In the genomic region with DNA sequence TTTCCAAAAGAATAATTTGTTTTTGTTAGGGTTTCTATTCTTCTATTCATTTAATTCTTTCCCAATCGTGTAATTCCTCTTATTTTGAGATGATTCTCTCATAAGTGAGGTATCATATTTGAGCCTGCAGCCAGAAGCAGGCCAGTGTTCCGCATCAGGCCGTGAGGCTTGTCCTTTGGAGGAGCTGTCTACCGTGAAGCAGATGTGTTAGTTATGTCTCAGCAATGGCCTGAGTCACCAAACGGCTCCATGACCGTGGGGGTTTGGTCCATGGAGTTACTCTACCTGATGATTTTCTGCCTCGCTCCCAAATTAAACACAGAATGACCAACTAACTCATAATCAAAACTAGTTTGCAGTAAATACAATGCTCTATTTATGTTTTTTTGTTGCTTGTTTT, we compare ENCODE assay signal across 2 cellular contexts.
TF ChIP-seq lines count a peak whose summit lies in the region.

No MANE protein-coding gene starts in this region.

TF ChIP-seq in IMR-90, 13 proteins besides CTCF, POLR2A, EP300 and RAD21 (continued from another document):
- no peak for TF ChIP-seq MXI1 (IDR thresholded peaks at IDR 0.05; ENCODE audit: borderline replicate concordance, low read depth, low read length)
- TF ChIP-seq SMC3 (IDR thresholded peaks at IDR 0.05; ENCODE audit: low read depth, low read length): no peak
- TF ChIP-seq RCOR1 (IDR thresholded peaks at IDR 0.05; ENCODE audit: insufficient replicate concordance, low read length): no peak
- TF ChIP-seq MAFK (IDR thresholded peaks at IDR 0.05; ENCODE audit: low read depth, low read length): no peak
- TF ChIP-seq, protein P1, sequence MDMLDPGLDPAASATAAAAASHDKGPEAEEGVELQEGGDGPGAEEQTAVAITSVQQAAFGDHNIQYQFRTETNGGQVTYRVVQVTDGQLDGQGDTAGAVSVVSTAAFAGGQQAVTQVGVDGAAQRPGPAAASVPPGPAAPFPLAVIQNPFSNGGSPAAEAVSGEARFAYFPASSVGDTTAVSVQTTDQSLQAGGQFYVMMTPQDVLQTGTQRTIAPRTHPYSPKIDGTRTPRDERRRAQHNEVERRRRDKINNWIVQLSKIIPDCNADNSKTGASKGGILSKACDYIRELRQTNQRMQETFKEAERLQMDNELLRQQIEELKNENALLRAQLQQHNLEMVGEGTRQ (IDR thresholded peaks at IDR 0.05; ENCODE audit: low read depth, low read length): no peak
- TF ChIP-seq MAZ (IDR thresholded peaks at IDR 0.05; ENCODE audit: borderline replicate concordance, low read depth, low read length): no peak
- no peak for TF ChIP-seq CHD1 (IDR thresholded peaks at IDR 0.05; ENCODE audit: low read depth, low read length)
- no peak for TF ChIP-seq NFE2L2 (IDR thresholded peaks at IDR 0.05; ENCODE audit: low read depth, low read length)
- TF ChIP-seq CEBPB (IDR thresholded peaks at IDR 0.05; ENCODE audit: low read depth, low read length): no peak

TF ChIP-seq in K562, 482 proteins besides CTCF, POLR2A, EP300 and RAD21 (continued from another document):
- TF ChIP-seq, protein P2, sequence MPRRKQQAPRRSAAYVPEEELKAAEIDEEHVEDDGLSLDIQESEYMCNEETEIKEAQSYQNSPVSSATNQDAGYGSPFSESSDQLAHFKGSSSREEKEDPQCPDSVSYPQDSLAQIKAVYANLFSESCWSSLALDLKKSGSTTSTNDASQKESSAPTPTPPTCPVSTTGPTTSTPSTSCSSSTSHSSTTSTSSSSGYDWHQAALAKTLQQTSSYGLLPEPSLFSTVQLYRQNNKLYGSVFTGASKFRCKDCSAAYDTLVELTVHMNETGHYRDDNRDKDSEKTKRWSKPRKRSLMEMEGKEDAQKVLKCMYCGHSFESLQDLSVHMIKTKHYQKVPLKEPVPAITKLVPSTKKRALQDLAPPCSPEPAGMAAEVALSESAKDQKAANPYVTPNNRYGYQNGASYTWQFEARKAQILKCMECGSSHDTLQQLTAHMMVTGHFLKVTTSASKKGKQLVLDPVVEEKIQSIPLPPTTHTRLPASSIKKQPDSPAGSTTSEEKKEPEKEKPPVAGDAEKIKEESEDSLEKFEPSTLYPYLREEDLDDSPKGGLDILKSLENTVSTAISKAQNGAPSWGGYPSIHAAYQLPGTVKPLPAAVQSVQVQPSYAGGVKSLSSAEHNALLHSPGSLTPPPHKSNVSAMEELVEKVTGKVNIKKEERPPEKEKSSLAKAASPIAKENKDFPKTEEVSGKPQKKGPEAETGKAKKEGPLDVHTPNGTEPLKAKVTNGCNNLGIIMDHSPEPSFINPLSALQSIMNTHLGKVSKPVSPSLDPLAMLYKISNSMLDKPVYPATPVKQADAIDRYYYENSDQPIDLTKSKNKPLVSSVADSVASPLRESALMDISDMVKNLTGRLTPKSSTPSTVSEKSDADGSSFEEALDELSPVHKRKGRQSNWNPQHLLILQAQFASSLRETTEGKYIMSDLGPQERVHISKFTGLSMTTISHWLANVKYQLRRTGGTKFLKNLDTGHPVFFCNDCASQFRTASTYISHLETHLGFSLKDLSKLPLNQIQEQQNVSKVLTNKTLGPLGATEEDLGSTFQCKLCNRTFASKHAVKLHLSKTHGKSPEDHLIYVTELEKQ (CRISPR knock-in tag; IDR thresholded peaks at IDR 0.05): no peak
- TF ChIP-seq MTA2 (IDR thresholded peaks at IDR 0.05; ENCODE audit: low read depth) (no peak), ZNF507 (tag; conservative IDR thresholded peaks at IDR 0.05) (no peak), KDM4B (IDR thresholded peaks at IDR 0.05; ENCODE audit: borderline replicate concordance in 2 of 2, low read depth in 1 of 2) (no peak), DPF2 (IDR thresholded peaks at IDR 0.05) (no peak), SIN3B (IDR thresholded peaks at IDR 0.05; ENCODE audit: low read depth) (no peak), HNRNPUL1 (IDR thresholded peaks at IDR 0.05; ENCODE audit: low read length) (no peak), MXI1 (IDR thresholded peaks at IDR 0.05; ENCODE audit: low read depth, low read length) (no peak), MAZ (CRISPR knock-in tag; conservative IDR thresholded peaks at IDR 0.05 in 1 of 2, IDR thresholded peaks at IDR 0.05 in 1 of 2) (no peak), CCNT2 (IDR thresholded peaks at IDR 0.05; ENCODE audit: borderline replicate concordance, extremely low read depth, insufficient read length, low read depth, low read length) (no peak), CEBPB (tag; IDR thresholded peaks at IDR 0.05) (no peak), ZBTB7A (IDR thresholded peaks at IDR 0.05; ENCODE audit: borderline replicate concordance, control insufficient read depth, low read depth, low read length) (no peak), ZNF282 (CRISPR knock-in tag; IDR thresholded peaks at IDR 0.05) (no peak), MIER1 (IDR thresholded peaks at IDR 0.05; ENCODE audit: low read depth) (no peak), CBX8 (IDR thresholded peaks at IDR 0.05; ENCODE audit: borderline replicate concordance, extremely low read depth, low read depth, low read length, poor library complexity, severe bottlenecking) (no peak), RBM34 (IDR thresholded peaks at IDR 0.05; ENCODE audit: borderline replicate concordance, insufficient read depth, low read length) (no peak)
- TF ChIP-seq, protein P3, sequence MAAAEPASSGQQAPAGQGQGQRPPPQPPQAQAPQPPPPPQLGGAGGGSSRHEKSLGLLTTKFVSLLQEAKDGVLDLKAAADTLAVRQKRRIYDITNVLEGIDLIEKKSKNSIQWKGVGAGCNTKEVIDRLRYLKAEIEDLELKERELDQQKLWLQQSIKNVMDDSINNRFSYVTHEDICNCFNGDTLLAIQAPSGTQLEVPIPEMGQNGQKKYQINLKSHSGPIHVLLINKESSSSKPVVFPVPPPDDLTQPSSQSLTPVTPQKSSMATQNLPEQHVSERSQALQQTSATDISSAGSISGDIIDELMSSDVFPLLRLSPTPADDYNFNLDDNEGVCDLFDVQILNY (CRISPR knock-in tag; IDR thresholded peaks at IDR 0.05): no peak
- TF ChIP-seq, protein P4, sequence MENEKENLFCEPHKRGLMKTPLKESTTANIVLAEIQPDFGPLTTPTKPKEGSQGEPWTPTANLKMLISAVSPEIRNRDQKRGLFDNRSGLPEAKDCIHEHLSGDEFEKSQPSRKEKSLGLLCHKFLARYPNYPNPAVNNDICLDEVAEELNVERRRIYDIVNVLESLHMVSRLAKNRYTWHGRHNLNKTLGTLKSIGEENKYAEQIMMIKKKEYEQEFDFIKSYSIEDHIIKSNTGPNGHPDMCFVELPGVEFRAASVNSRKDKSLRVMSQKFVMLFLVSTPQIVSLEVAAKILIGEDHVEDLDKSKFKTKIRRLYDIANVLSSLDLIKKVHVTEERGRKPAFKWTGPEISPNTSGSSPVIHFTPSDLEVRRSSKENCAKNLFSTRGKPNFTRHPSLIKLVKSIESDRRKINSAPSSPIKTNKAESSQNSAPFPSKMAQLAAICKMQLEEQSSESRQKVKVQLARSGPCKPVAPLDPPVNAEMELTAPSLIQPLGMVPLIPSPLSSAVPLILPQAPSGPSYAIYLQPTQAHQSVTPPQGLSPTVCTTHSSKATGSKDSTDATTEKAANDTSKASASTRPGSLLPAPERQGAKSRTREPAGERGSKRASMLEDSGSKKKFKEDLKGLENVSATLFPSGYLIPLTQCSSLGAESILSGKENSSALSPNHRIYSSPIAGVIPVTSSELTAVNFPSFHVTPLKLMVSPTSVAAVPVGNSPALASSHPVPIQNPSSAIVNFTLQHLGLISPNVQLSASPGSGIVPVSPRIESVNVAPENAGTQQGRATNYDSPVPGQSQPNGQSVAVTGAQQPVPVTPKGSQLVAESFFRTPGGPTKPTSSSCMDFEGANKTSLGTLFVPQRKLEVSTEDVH (IDR thresholded peaks at IDR 0.05; ENCODE audit: low read depth, partially characterized antibody): no peak
- TF ChIP-seq, protein P5, sequence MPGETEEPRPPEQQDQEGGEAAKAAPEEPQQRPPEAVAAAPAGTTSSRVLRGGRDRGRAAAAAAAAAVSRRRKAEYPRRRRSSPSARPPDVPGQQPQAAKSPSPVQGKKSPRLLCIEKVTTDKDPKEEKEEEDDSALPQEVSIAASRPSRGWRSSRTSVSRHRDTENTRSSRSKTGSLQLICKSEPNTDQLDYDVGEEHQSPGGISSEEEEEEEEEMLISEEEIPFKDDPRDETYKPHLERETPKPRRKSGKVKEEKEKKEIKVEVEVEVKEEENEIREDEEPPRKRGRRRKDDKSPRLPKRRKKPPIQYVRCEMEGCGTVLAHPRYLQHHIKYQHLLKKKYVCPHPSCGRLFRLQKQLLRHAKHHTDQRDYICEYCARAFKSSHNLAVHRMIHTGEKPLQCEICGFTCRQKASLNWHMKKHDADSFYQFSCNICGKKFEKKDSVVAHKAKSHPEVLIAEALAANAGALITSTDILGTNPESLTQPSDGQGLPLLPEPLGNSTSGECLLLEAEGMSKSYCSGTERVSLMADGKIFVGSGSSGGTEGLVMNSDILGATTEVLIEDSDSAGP (CRISPR knock-in tag; IDR thresholded peaks at IDR 0.05): no peak
